Comparison of ENCODE assay signal across 8 cellular contexts in the genomic region with DNA sequence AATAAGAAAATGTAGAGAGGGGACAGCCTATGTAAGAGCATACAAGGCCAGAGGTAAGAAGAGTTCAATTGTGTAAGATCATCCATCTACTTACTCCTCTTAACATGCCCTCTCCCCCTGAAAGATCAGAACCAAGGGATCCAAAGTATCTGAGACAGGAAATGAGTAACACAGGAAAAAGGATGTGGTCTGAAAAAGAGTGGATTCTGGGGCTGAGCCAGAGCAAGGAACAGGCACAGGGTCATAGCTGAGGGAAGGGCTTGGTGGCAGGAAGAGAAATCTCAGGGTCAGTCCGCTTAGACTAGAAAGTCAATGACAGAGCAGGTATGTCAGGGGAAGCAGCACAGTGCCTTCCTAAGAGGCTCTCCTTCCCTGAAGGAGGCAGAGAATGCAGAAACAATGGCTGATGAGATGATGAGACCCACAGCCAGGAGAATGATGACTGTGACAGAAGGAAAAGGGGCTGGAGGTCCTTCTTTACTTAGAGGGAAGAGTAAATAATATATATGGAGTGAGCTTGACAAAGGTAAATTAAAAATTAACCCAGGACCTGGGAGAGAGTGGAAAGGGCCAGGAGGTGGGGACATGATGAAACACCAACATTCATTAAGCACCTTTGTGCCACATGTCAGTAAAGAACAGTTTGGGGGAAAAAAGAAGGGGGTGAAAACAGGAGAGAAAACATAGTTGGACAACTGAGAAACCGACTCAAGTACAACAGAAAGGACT. TPM values are rescaled to one million over a fixed set of nuclear protein-coding genes. Genes with fewer than 3 reads are reported as not detected.
DNase-seq lines count a peak whose midpoint lies in the region; ATAC-seq and TF ChIP-seq lines count a peak whose summit lies in the region.

No MANE protein-coding gene starts in this region.

- H3F3A ChIP-seq in GM23248 (ENCODE audit: insufficient read depth) = peaks cover 70% of the 10 kb centered on the region
- H3F3A ChIP-seq in PC-9 (ENCODE audit: insufficient read depth, low read depth) = peaks cover 50% of the 10 kb centered on the region

- CTCF ChIA-PET in PC-9 (lab: Charles Lee) = no interaction called here

- H3K9me3 ChIP-seq in GM23248 (ENCODE audit: low read depth) (no peaks in the 10 kb centered on the region), PC-9 (ENCODE audit: insufficient read depth, low read depth) (no peaks in the 10 kb centered on the region), upper lobe of left lung (no peaks in the 10 kb centered on the region)

- H3K9ac ChIP-seq in GM23248 (peak overlapping the region; percentile 88), mesendoderm (ENCODE audit: low read length) (no peak overlapping the region)

- ATAC-seq in upper lobe of left lung (ENCODE audit: low FRiP score in 2 of 2) = peak; percentile 44 to 65
- no peak for ATAC-seq in GM18519 (IDR thresholded peaks at IDR 0.05; ENCODE audit: low FRiP score, unreplicated experiment)
- ATAC-seq in GM21528 (IDR thresholded peaks at IDR 0.05; ENCODE audit: low FRiP score, unreplicated experiment) = no peak

- H3K9me2 ChIP-seq in GM23248 (ENCODE audit: insufficient read depth) (no peaks in the 10 kb centered on the region), PC-9 (ENCODE audit: insufficient read depth) (no peaks in the 10 kb centered on the region)

- H2AFZ ChIP-seq in GM23248 (no peak overlapping the region), PC-9 (no peak overlapping the region)

- no peak overlapping the region for H2BK15ac ChIP-seq in mesendoderm (replicated peaks; ENCODE audit: low read depth)

- H3K4me2 ChIP-seq in GM23248 (ENCODE audit: unreplicated experiment) (peak overlapping the region; percentile 87), PC-9 (peak overlapping the region; percentile 99), mesendoderm (ENCODE audit: low read length) (no peak overlapping the region)

- intact Hi-C loops in PC-9 (cut with micrococcal nuclease; ENCODE audit: unreplicated experiment) = loop anchor here (5.0 kb wide), 1 partner anchor 220 kb away; no protein-coding TSS in a partner anchor

- TSS peak; percentile 64 for BruUV-seq in PC-9 (replicated peaks; lab: Mats Ljungman, UMichigan)

- POLR2A ChIA-PET in PC-9 (lab: Charles Lee; ENCODE audit: unreplicated experiment) = interaction anchor here (0.7 kb wide), 1 partner anchor 24 kb away, joined by 3 read pairs; no protein-coding TSS in a partner anchor

- no peak overlapping the region for H2AK5ac ChIP-seq in mesendoderm (ENCODE audit: low read length)

- H2BK5ac ChIP-seq in mesendoderm (ENCODE audit: low read length) = no peak overlapping the region

- H3K4me3 ChIP-seq in GM23248 = peak overlapping the region; percentile 94
- peak overlapping the region; percentile 99 for H3K4me3 ChIP-seq in PC-9
- H3K4me3 ChIP-seq in coronary artery = peak overlapping the region; percentile 86
- H3K4me3 ChIP-seq in mesendoderm (ENCODE audit: low read length) = no peak overlapping the region
- peak overlapping the region; percentile 69 to 89 (median 76) for H3K4me3 ChIP-seq in upper lobe of left lung

- H3K36me3 ChIP-seq in GM23248 (ENCODE audit: low read depth) = peaks cover 18% of the 10 kb centered on the region; the same call in 1 of the 2 replicates
- H3K36me3 ChIP-seq in PC-9 (ENCODE audit: low read depth) = peaks cover 27% of the 10 kb centered on the region
- H3K36me3 ChIP-seq in mesendoderm (ENCODE audit: control insufficient read depth, insufficient read depth, low read length) = no peaks in the 10 kb centered on the region
- peaks cover 0 to 22% (median 0%) of the 10 kb centered on the region in 4 donors for H3K36me3 ChIP-seq in upper lobe of left lung

- H3K27me3 ChIP-seq in GM23248 (replicated peaks; ENCODE audit: insufficient read depth) (no peaks in the 10 kb centered on the region), PC-9 (ENCODE audit: insufficient read depth, low read depth) (no peaks in the 10 kb centered on the region), mesendoderm (ENCODE audit: insufficient read depth, low read length, poor library complexity) (peaks cover 9% of the 10 kb centered on the region), upper lobe of left lung (no peaks in the 10 kb centered on the region)

- H3K56ac ChIP-seq in mesendoderm (ENCODE audit: low read length) = no peak overlapping the region

- peak in 3 of 4 donors; percentile 71 to 92 (median 74) for TF ChIP-seq POLR2A in upper lobe of left lung (IDR thresholded peaks at IDR 0.05)

- TF ChIP-seq EP300 in upper lobe of left lung (IDR thresholded peaks at IDR 0.05) = peak in 2 of 4 donors; percentile 84 to 86

- 2 to 7% methylated on average over 2 of the region's 2 CpGs for whole genome bisulfite sequencing in GM23248 (ENCODE audit: low coverage in 1 of 2, low lambda C conversion rate in 2 of 2, missing lambda C conversion rate in 2 of 2), 2 experiments
- no CpG with 5 or more reads among the region's 2 CpGs for WGBS in mesendoderm (ENCODE audit: extremely low coverage, insufficient coverage, low lambda C conversion rate)
- 7 to 28% methylated on average over 2 of the region's 2 CpGs for WGBS in upper lobe of left lung, 2 donors

- H3K79me2 ChIP-seq in GM23248 (ENCODE audit: insufficient read depth) (peaks cover 76% of the 10 kb centered on the region), PC-9 (ENCODE audit: low read depth) (peaks cover 90% of the 10 kb centered on the region), mesendoderm (ENCODE audit: control insufficient read depth, insufficient read depth, low read length) (no peaks in the 10 kb centered on the region)

- H4K8ac ChIP-seq in mesendoderm (ENCODE audit: low read depth, low read length) = no peak overlapping the region

- in situ Hi-C loops in GM23248 (cut with MboI) = no loop called here

- H4K20me1 ChIP-seq in GM23248 (ENCODE audit: insufficient read depth) (peaks cover 8% of the 10 kb centered on the region; the same call in 1 of the 2 replicates), PC-9 (ENCODE audit: insufficient read depth) (peaks cover 19% of the 10 kb centered on the region)

- no peak overlapping the region for H4K5ac ChIP-seq in mesendoderm (ENCODE audit: low read length)

- no peak overlapping the region for H3K4ac ChIP-seq in mesendoderm (ENCODE audit: low read depth, low read length)

- no peak overlapping the region for H3K23ac ChIP-seq in mesendoderm (ENCODE audit: low read length)

- peak overlapping the region; percentile 83 for H3K27ac ChIP-seq in GM23248
- peak overlapping the region; percentile 86 for H3K27ac ChIP-seq in PC-9
- peak overlapping the region; percentile 99 for H3K27ac ChIP-seq in coronary artery
- no peak overlapping the region for H3K27ac ChIP-seq in mesendoderm (ENCODE audit: low read depth, low read length)
- peak overlapping the region; percentile 98 to 99 (median 99) for H3K27ac ChIP-seq in upper lobe of left lung

- peak; percentile 84 for DNase-seq in GM23248
- peak; percentile 44 to 79 for DNase-seq in PC-9
- DNase-seq in coronary artery (ENCODE audit: low spot score) = peak; percentile 89
- DNase-seq in mesendoderm = peak; percentile 78
- peak in 1 of 2 donors; percentile 81 for DNase-seq in upper lobe of left lung
- no peak for DNase-seq in NCI-H2107 (lab: John Stamatoyannopoulos, UW)

- H3K4me1 ChIP-seq in GM23248 (ENCODE audit: insufficient read depth) (peaks cover 59% of the 10 kb centered on the region), PC-9 (replicated peaks; ENCODE audit: insufficient read depth) (peaks cover 74% of the 10 kb centered on the region), mesendoderm (ENCODE audit: control insufficient read depth, low read depth, low read length) (peaks cover 16% of the 10 kb centered on the region), upper lobe of left lung (peaks cover 52 to 74% (median 70%) of the 10 kb centered on the region in 4 donors)

- H3K79me1 ChIP-seq in mesendoderm (ENCODE audit: low read length) = no peaks in the 10 kb centered on the region

- no peak overlapping the region for H2BK120ac ChIP-seq in mesendoderm (ENCODE audit: low read depth, low read length)

- no peak for TF ChIP-seq CTCF in PC-9 (conservative IDR thresholded peaks at IDR 0.05)
- TF ChIP-seq CTCF in coronary artery (IDR thresholded peaks at IDR 0.05) = no peak
- TF ChIP-seq CTCF in upper lobe of left lung (IDR thresholded peaks at IDR 0.05) = no peak

- no peak overlapping the region for H3K18ac ChIP-seq in mesendoderm (ENCODE audit: low read length)

RNA-seq across cellular contexts. Expression of a gene that starts 26.2 kb away (rescaled TPM):
- not detected in 2 replicates for total RNA-seq in GM23248 (2014; rRNA removed; shearing (Covaris generic))
- polyA plus RNA-seq in GM23248 (2016; fragmentation: Nextera tagmentation; extraction: Ambion mirVana) = not detected in 2 replicates
- total RNA-seq in PC-9 (2021) (not detected in 2 replicates), upper lobe of left lung (under 1 TPM in 2 of 6 donors, not detected in 4; 0.79 to 0.91 TPM)
- not detected for polyA plus RNA-seq in mesendoderm (2013, experiment 1 of 2)
- not detected for polyA plus RNA-seq in mesendoderm (2013, experiment 2 of 2)

Comparison
In these comparisons a context has a peak if more than half of its experiments do, and no peak if none do; other contexts are left out.
1. ATAC-seq: peak in upper lobe of left lung (2 of 2); none in GM18519 (single experiment) and GM21528 (single experiment).